1 cellular context compared by ENCODE assay signal in genomic region chr7:103037823-103038739, GRCh38.
TF ChIP-seq lines count a peak whose summit lies in the region.
"Not testable (repeated sequence)": the region's sequence is repeated elsewhere in the genome, so short reads cannot be mapped to it uniquely, and the experiment has no call there.

No MANE protein-coding gene starts in this region.

TF ChIP-seq in K562, 482 proteins besides CTCF, POLR2A, EP300 and RAD21 (continued from another document and continues in another):
- TF ChIP-seq ZNF407 (IDR thresholded peaks at IDR 0.05; ENCODE audit: low read depth) (peak; percentile 12; the same call in 1 of the 2 replicates), FOSL1 (tag; conservative IDR thresholded peaks at IDR 0.05) (0 out of 2 replicates have a peak, but pooled peaks have one; percentile 18), L3MBTL2 (IDR thresholded peaks at IDR 0.05) (peak; percentile 80), ZNF639 (CRISPR knock-in tag; conservative IDR thresholded peaks at IDR 0.05 in 1 of 2, IDR thresholded peaks at IDR 0.05 in 1 of 2) (peak in 1 of 2 experiments; percentile 88; a peak in 2 of 4 replicates), CXXC5 (CRISPR knock-in tag; IDR thresholded peaks at IDR 0.05) (peak; percentile 55), NCOR1 (IDR thresholded peaks at IDR 0.05) (peak; percentile 76), FOXA3 (CRISPR knock-in tag; conservative IDR thresholded peaks at IDR 0.05 in 1 of 2, IDR thresholded peaks at IDR 0.05 in 1 of 2) (peak; percentile 97 to 99), ELF1 (tag; IDR thresholded peaks at IDR 0.05) (peak; percentile 69), SMARCA4 (IDR thresholded peaks at IDR 0.05) (peak; percentile 69), TAL1 (IDR thresholded peaks at IDR 0.05) (0 out of 2 replicates have a peak, but pooled peaks have one; percentile 17), E2F6 (IDR thresholded peaks at IDR 0.05; ENCODE audit: borderline replicate concordance in 1 of 2, extremely low read depth in 1 of 2, insufficient read depth in 1 of 2, insufficient read length in 1 of 2, low read depth in 1 of 2, low read length in 1 of 2, poor library complexity in 1 of 2, severe bottlenecking in 1 of 2) (peak in 1 of 2 experiments; percentile 44), SIN3B (IDR thresholded peaks at IDR 0.05; ENCODE audit: low read depth) (0 out of 2 replicates have a peak, but pooled peaks have one; percentile 31), TAF9B (IDR thresholded peaks at IDR 0.05; ENCODE audit: partially characterized antibody) (peak; percentile 78), ATF3 (IDR thresholded peaks at IDR 0.05) (peak; percentile 56), KDM5B (IDR thresholded peaks at IDR 0.05; ENCODE audit: insufficient replicate concordance, low read depth, low read length) (peak; percentile 69), ZNF668 (CRISPR knock-in tag; IDR thresholded peaks at IDR 0.05) (0 out of 2 replicates have a peak, but pooled peaks have one; percentile 13), CREM (IDR thresholded peaks at IDR 0.05; ENCODE audit: low read depth) (peak; percentile 73), TAF7 (tag; IDR thresholded peaks at IDR 0.05) (peak; percentile 95), HOMEZ (CRISPR knock-in tag; IDR thresholded peaks at IDR 0.05) (peak; percentile 15; the same call in 1 of the 2 replicates), ZNF197 (CRISPR knock-in tag; IDR thresholded peaks at IDR 0.05; ENCODE audit: low read depth) (0 out of 2 replicates have a peak, but pooled peaks have one; percentile 3), EP400 (IDR thresholded peaks at IDR 0.05) (peak; percentile 86), ATF6 (CRISPR knock-in tag; IDR thresholded peaks at IDR 0.05) (peak; percentile 70), SRF (CRISPR knock-in tag; IDR thresholded peaks at IDR 0.05) (peak in 1 of 2 experiments; percentile 43; a peak in 1 of 4 replicates), KLF13 (tag; IDR thresholded peaks at IDR 0.05; ENCODE audit: borderline replicate concordance, low read depth) (peak; percentile 54; the same call in 1 of the 2 replicates), SMAD4 (CRISPR knock-in tag; conservative IDR thresholded peaks at IDR 0.05) (peak; percentile 86), CBX3 (IDR thresholded peaks at IDR 0.05; ENCODE audit: borderline replicate concordance in 1 of 2, low read length in 2 of 2) (peak in 1 of 2 experiments; percentile 87; a peak in 2 of 3 replicates), GTF2A2 (tag; IDR thresholded peaks at IDR 0.05) (peak; percentile 38; the same call in 1 of the 2 replicates), MNT (conservative IDR thresholded peaks at IDR 0.05) (peak; percentile 66 to 79), ZBTB33 (CRISPR knock-in tag; IDR thresholded peaks at IDR 0.05) (peak; percentile 42; the same call in 1 of the 2 replicates), CSDE1 (IDR thresholded peaks at IDR 0.05) (peak in 1 of 2 experiments; percentile 33; a peak in 1 of 4 replicates), FOXJ3 (CRISPR knock-in tag; IDR thresholded peaks at IDR 0.05) (0 out of 2 replicates have a peak, but pooled peaks have one; percentile 61), GATAD2A (IDR thresholded peaks at IDR 0.05) (0 out of 2 replicates have a peak, but pooled peaks have one; percentile 74), TRIM25 (IDR thresholded peaks at IDR 0.05; ENCODE audit: borderline replicate concordance) (peak; percentile 85; the same call in 1 of the 2 replicates), FOXP1 (CRISPR knock-in tag; IDR thresholded peaks at IDR 0.05) (peak; percentile 89), RNF2 (IDR thresholded peaks at IDR 0.05) (peak; percentile 83; the same call in 1 of the 2 replicates)
- TF ChIP-seq ATF3 (CRISPR knock-in tag; conservative IDR thresholded peaks at IDR 0.05) = not testable (repeated sequence)
